ENCODE assay signal across 20 cellular contexts in the genomic region with DNA sequence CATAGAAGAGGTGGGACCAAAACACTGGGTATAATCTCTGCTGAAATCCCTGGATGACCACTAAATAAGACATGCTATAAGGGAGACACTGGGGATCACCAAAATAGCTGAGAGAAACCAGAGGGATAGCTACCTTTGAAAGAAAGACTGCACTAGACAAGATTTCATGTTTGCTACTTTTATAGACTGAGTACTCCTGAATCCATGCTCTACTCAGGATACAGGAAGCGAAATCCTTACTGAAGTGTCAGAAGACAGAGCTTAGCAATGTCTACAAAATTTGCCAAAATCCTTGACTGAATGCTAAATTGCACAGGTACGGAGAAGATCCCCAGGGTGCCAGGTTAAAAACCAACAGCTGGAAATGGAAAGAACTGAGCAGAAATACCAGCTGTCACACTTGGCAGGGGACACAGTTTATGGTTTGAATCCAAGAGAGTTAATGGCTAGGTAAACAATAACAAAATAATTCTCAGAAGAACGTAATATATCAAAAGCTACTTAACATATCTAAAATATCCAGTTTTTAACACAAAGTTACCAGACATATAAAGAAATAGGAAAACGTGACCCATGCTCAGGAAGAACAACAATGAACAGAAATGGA.
"Had no signal": no experiment of that assay in that cellular context is flagged by ENCODE, and none has a peak within 500 bp of the region (broad histone marks: within the 10 kb centered on the region; RNA-seq: fewer than 3 reads in every experiment).

No MANE protein-coding gene starts in this region.

- H3K4me3 Mint-ChIP-seq: activated CD4-positive, alpha-beta T cell treated with anti-CD3 and anti-CD28 coated beads, Interleukin-2, amount 10 ng/mL, durations not matched to agents 7 days and 5 days; activated naive CD4-positive, alpha-beta T cell treated with anti-CD3 and anti-CD28 coated beads for 36 hours; activated T-cell treated with anti-CD3 and anti-CD28 coated beads, Interleukin-2, amount 50 U/mL, for 4 hours; central memory CD8-positive, alpha-beta T cell; mesothelial cell of epicardium; natural killer cell treated with Interleukin-12 subunit alpha and Interleukin-12 subunit beta and Interleukin-15 and Interleukin-18, amount 100 ng/mL, for 72 hours; stimulated activated memory B cell treated with anti-CD40 and anti-IgM and Interleukin-4, amounts not matched to agents 10 μg/mL and 1 μg/mL and 100 μg/mL, for 72 hours had no signal

- ATAC-seq: activated CD4-positive, CD25-positive, alpha-beta regulatory T cell treated with anti-CD3 and anti-CD28 coated beads, Interleukin-2, amount 50 U/mL, for 24 hours; activated T-cell treated with anti-CD3 and anti-CD28 coated beads, Interleukin-2, amount 50 U/mL, for 4 hours; left lobe of liver; natural killer cell treated with Interleukin-12 subunit alpha and Interleukin-12 subunit beta and Interleukin-15 and Interleukin-18, amount 100 ng/mL, for 72 hours; stimulated activated memory B cell treated with anti-CD40 and anti-IgM and Interleukin-4, amounts not matched to agents 10 μg/mL and 1 μg/mL and 100 μg/mL, for 72 hours had no signal

- H3K27ac Mint-ChIP-seq: activated CD4-positive, alpha-beta T cell treated with anti-CD3 and anti-CD28 coated beads, Interleukin-2, amount 10 ng/mL, durations not matched to agents 7 days and 5 days; activated naive CD4-positive, alpha-beta T cell treated with anti-CD3 and anti-CD28 coated beads for 36 hours; mesothelial cell of epicardium; natural killer cell treated with Interleukin-12 subunit alpha and Interleukin-12 subunit beta and Interleukin-15 and Interleukin-18, amount 100 ng/mL, for 72 hours; stimulated activated memory B cell treated with anti-CD40 and anti-IgM and Interleukin-4, amounts not matched to agents 10 μg/mL and 1 μg/mL and 100 μg/mL, for 72 hours had no signal

- H3K9me3 Mint-ChIP-seq: activated CD4-positive, alpha-beta T cell treated with anti-CD3 and anti-CD28 coated beads, Interleukin-2, amount 10 ng/mL, durations not matched to agents 7 days and 5 days; activated naive CD4-positive, alpha-beta T cell treated with anti-CD3 and anti-CD28 coated beads for 36 hours; activated T-cell treated with anti-CD3 and anti-CD28 coated beads, Interleukin-2, amount 50 U/mL, for 4 hours; central memory CD8-positive, alpha-beta T cell; mesothelial cell of epicardium; natural killer cell treated with Interleukin-12 subunit alpha and Interleukin-12 subunit beta and Interleukin-15 and Interleukin-18, amount 100 ng/mL, for 72 hours; stimulated activated memory B cell treated with anti-CD40 and anti-IgM and Interleukin-4, amounts not matched to agents 10 μg/mL and 1 μg/mL and 100 μg/mL, for 72 hours had no signal

- H3K36me3 Mint-ChIP-seq: natural killer cell treated with Interleukin-12 subunit alpha and Interleukin-12 subunit beta and Interleukin-15 and Interleukin-18, amount 100 ng/mL, for 72 hours had no signal

- H3K27me3 Mint-ChIP-seq: activated CD4-positive, alpha-beta T cell treated with anti-CD3 and anti-CD28 coated beads, Interleukin-2, amount 10 ng/mL, durations not matched to agents 7 days and 5 days; central memory CD8-positive, alpha-beta T cell; natural killer cell treated with Interleukin-12 subunit alpha and Interleukin-12 subunit beta and Interleukin-15 and Interleukin-18, amount 100 ng/mL, for 72 hours; stimulated activated memory B cell treated with anti-CD40 and anti-IgM and Interleukin-4, amounts not matched to agents 10 μg/mL and 1 μg/mL and 100 μg/mL, for 72 hours had no signal

- DNase-seq: activated CD4-positive, alpha-beta T cell treated with anti-CD3 and anti-CD28 coated beads, Interleukin-2, amount 10 ng/mL, durations not matched to agents 7 days and 5 days; activated CD8-positive, alpha-beta memory T cell treated with anti-CD3 and anti-CD28 coated beads, Interleukin-2, amount 50 U/mL, for 4 hours; activated naive CD4-positive, alpha-beta T cell treated with anti-CD3 and anti-CD28 coated beads for 36 hours; activated T-cell treated with anti-CD3 and anti-CD28 coated beads, Interleukin-2, amount 50 U/mL, for 4 hours; anterior cingulate cortex; colonic mucosa; erythroblast; foreskin melanocyte; hypothalamus; pancreas; sigmoid colon; stimulated activated CD4-positive, alpha-beta T cell treated with anti-CD3 and anti-CD28 coated beads, Interleukin-4, amount 100 ng/mL, for 4 hours; T1000; upper lobe of left lung had no signal

- H3K4me1 Mint-ChIP-seq: activated CD4-positive, alpha-beta T cell treated with anti-CD3 and anti-CD28 coated beads, Interleukin-2, amount 10 ng/mL, durations not matched to agents 7 days and 5 days; stimulated activated memory B cell treated with anti-CD40 and anti-IgM and Interleukin-4, amounts not matched to agents 10 μg/mL and 1 μg/mL and 100 μg/mL, for 72 hours had no signal
